Comparison of ENCODE assay signal across 26 cellular contexts in the genomic region with DNA sequence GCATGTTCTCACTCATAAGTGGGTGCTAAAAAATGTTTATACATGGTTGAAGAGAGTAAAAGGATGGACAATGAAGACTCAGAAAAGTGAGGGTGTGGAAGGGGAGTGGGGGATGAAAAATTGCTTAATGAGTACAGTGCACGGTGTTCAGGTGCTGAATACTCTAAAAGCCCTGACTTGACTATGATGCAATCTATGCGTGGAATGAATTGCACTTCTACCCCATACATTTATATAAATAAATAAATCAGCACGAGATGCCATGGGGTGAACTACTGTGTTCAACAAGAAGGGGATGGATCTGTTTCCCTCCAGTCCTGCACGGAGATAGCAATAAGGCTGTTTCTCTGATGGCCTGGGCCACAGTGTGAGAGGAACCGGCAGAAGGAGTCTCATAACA.
"Had no signal": no experiment of that assay in that cellular context is flagged by ENCODE, and none has a peak within 500 bp of the region (broad histone marks: within the 10 kb centered on the region; RNA-seq: fewer than 3 reads in every experiment).

No MANE protein-coding gene starts in this region.

- H3K27ac Mint-ChIP-seq: immature natural killer cell; naive thymus-derived CD8-positive, alpha-beta T cell; nephron; neural progenitor cell; stimulated activated effector memory CD8-positive, alpha-beta T cell treated with anti-CD3 and anti-CD28 coated beads, Interleukin-12 subunit alpha, Interleukin-12 subunit beta, amount 100 ng/mL, for 72 hours; stimulated activated naive CD8-positive, alpha-beta T cell treated with anti-CD3 and anti-CD28 coated beads, Interleukin-15, Interleukin-2, amounts not matched to agents 100 ng/mL and 50 ng/mL, for 24 hours; type B pancreatic cell had no signal

- H3K4me2 ChIP-seq: neural progenitor cell had no signal

- H3K9me3 ChIP-seq: heart left ventricle, left ventricle myocardium inferior, ovary, prostate gland, sigmoid colon, spleen, suprapubic skin, thoracic aorta, tibial artery, uterus had no signal

- DNase-seq: heart left ventricle; hypothalamus; immature natural killer cell; left ventricle myocardium inferior; midbrain; naive thymus-derived CD8-positive, alpha-beta T cell; ovary; retina; right cardiac atrium; sigmoid colon; small intestine; spleen; stimulated activated CD4-positive, alpha-beta T cell treated with anti-CD3 and anti-CD28 coated beads, Interleukin-4, amount 100 ng/mL, for 24 hours; stimulated activated naive CD4-positive, alpha-beta T cell; tibial artery; uterus had no signal

- H3K4me3 Mint-ChIP-seq: immature natural killer cell; naive thymus-derived CD8-positive, alpha-beta T cell; nephron; neural progenitor cell; stimulated activated effector memory CD8-positive, alpha-beta T cell treated with anti-CD3 and anti-CD28 coated beads, Interleukin-12 subunit alpha, Interleukin-12 subunit beta, amount 100 ng/mL, for 72 hours; stimulated activated naive CD8-positive, alpha-beta T cell treated with anti-CD3 and anti-CD28 coated beads, Interleukin-15, Interleukin-2, amounts not matched to agents 100 ng/mL and 50 ng/mL, for 24 hours; type B pancreatic cell had no signal

- H2AFZ ChIP-seq: neural progenitor cell had no signal

- ATAC-seq: heart left ventricle; naive thymus-derived CD8-positive, alpha-beta T cell; right cardiac atrium; stimulated activated effector memory CD8-positive, alpha-beta T cell treated with anti-CD3 and anti-CD28 coated beads, Interleukin-12 subunit alpha, Interleukin-12 subunit beta, amount 100 ng/mL, for 72 hours had no signal

- H3K27me3 Mint-ChIP-seq: type B pancreatic cell had no signal

- H3K27ac ChIP-seq: heart left ventricle, left ventricle myocardium inferior, neural progenitor cell, ovary, prostate gland, sigmoid colon, spleen, suprapubic skin, thoracic aorta, tibial artery, uterus had no signal

- H3K36me3 Mint-ChIP-seq: immature natural killer cell; naive thymus-derived CD8-positive, alpha-beta T cell; neural progenitor cell; stimulated activated effector memory CD8-positive, alpha-beta T cell treated with anti-CD3 and anti-CD28 coated beads, Interleukin-12 subunit alpha, Interleukin-12 subunit beta, amount 100 ng/mL, for 72 hours had no signal

- FAIRE-seq: islet of Langerhans, small intestine had no signal

- H3K36me3 ChIP-seq: heart left ventricle, left ventricle myocardium inferior, neural progenitor cell, ovary, prostate gland, sigmoid colon, spleen, suprapubic skin, thoracic aorta, tibial artery, uterus had no signal

- H3K4me3 ChIP-seq: heart left ventricle, left ventricle myocardium inferior, lung, neural progenitor cell, ovary, prostate gland, sigmoid colon, spleen, suprapubic skin, thoracic aorta, tibial artery, uterus had no signal

- H3K27me3 ChIP-seq: neural progenitor cell, ovary, sigmoid colon, suprapubic skin, tibial artery, uterus had no signal

- H3K4me1 Mint-ChIP-seq: immature natural killer cell; naive thymus-derived CD8-positive, alpha-beta T cell; stimulated activated effector memory CD8-positive, alpha-beta T cell treated with anti-CD3 and anti-CD28 coated beads, Interleukin-12 subunit alpha, Interleukin-12 subunit beta, amount 100 ng/mL, for 72 hours had no signal

- H3K4me1 ChIP-seq: heart left ventricle, left ventricle myocardium inferior, neural progenitor cell, prostate gland, spleen, suprapubic skin, uterus had no signal

- H3K9me3 Mint-ChIP-seq: stimulated activated effector memory CD8-positive, alpha-beta T cell treated with anti-CD3 and anti-CD28 coated beads, Interleukin-12 subunit alpha, Interleukin-12 subunit beta, amount 100 ng/mL, for 72 hours; stimulated activated naive CD8-positive, alpha-beta T cell treated with anti-CD3 and anti-CD28 coated beads, Interleukin-15, Interleukin-2, amounts not matched to agents 100 ng/mL and 50 ng/mL, for 24 hours had no signal

- H3K9ac ChIP-seq: neural progenitor cell had no signal
